ENCODE assay signal across 8 cellular contexts in the genomic region with DNA sequence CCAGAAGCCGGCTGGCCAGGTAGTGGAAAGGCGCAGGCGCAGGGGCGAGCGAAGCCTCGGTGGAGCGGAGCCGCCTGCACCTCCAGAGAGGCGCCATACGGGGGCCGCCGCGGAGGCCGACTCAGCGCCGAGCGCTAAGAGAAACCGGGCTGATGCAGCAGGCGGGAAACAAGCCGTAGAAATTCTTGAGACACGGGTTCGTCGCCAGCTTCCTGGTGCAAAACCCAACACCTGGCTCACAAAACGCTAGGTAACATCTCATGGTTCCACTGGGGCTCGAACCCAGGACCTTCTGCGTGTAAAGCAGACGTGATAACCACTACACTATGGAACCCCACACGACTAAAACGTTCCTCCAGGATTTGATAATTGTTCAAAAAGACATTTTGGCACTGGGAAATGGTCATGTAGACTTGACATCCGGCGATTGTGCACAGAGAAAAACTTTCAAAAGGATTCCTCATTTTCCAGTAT. TPM values are rescaled to one million over a fixed set of nuclear protein-coding genes. Genes with fewer than 3 reads are reported as not detected.
DNase-seq lines count a peak whose midpoint lies in the region; ATAC-seq and TF ChIP-seq lines count a peak whose summit lies in the region.

No MANE protein-coding gene starts in this region.

- H2AK5ac ChIP-seq in IMR-90 (ENCODE audit: low read depth, low read length): no peak overlapping the region

- H3K18ac ChIP-seq in IMR-90 (ENCODE audit: low read depth, low read length): peak overlapping the region; percentile 40

- peak overlapping the region; percentile 54 for H3K14ac ChIP-seq in IMR-90 (replicated peaks; ENCODE audit: low read depth, low read length)

- H3K9me1 ChIP-seq in IMR-90 (ENCODE audit: insufficient read depth, low read length): no peaks in the 10 kb centered on the region

- TF ChIP-seq CTCF in IMR-90 (conservative IDR thresholded peaks at IDR 0.05; ENCODE audit: low read depth, low read length) (peak; percentile 49), PC-3 (conservative IDR thresholded peaks at IDR 0.05; ENCODE audit: low read depth, low read length) (peak; percentile 54), esophagus squamous epithelium (IDR thresholded peaks at IDR 0.05) (peak in 4 of 6 experiments; percentile 7 to 63 (median 49))

- ATAC-seq in GM21529 (IDR thresholded peaks at IDR 0.05; ENCODE audit: unreplicated experiment) (peak; percentile 89), IMR-90 (ENCODE audit: low read depth) (peak; percentile 90), PC-3 (peak; percentile 91)

- H2AK9ac ChIP-seq in IMR-90 (replicated peaks; ENCODE audit: low read depth, low read length, poor library complexity): peak overlapping the region; percentile 7

- TF ChIP-seq POLR2A in IMR-90 (IDR thresholded peaks at IDR 0.05; ENCODE audit: low read depth, low read length) (no peak), esophagus squamous epithelium (IDR thresholded peaks at IDR 0.05) (no peak)

- no peaks in the 10 kb centered on the region for H3K79me1 ChIP-seq in IMR-90 (ENCODE audit: low read depth in 1 of 2, low read length in 2 of 2)

- peak overlapping the region; percentile 85 for H2AFZ ChIP-seq in IMR-90 (replicated peaks; ENCODE audit: low read length, poor library complexity)
- peak overlapping the region; percentile 77 for H2AFZ ChIP-seq in PC-3 (ENCODE audit: low read length)

- BruUV-seq in IMR-90 (replicated peaks; lab: Mats Ljungman, UMichigan) (no TSS peak), PC-3 (replicated peaks; lab: Mats Ljungman, UMichigan) (TSS peak; percentile 100)

- H3K9ac ChIP-seq in IMR-90 (ENCODE audit: low read depth, low read length): peak overlapping the region; percentile 55
- H3K9ac ChIP-seq in PC-3 (ENCODE audit: low read length): peak overlapping the region; percentile 65

- WGBS in IMR-90 (ENCODE audit: extremely low coverage in 2 of 2, insufficient read length in 1 of 2), 2 experiments: 1% methylated on average over 22 of the region's 31 CpGs; no CpG with 5 or more reads in 1 of the 2 experiments
- WGBS in esophagus squamous epithelium, 2 donors: 1% methylated on average over 23 to 28 of the region's 31 CpGs

- peak overlapping the region; percentile 80 for H2BK5ac ChIP-seq in IMR-90 (ENCODE audit: low read depth, low read length, poor library complexity, severe bottlenecking)

- H3K9me3 ChIP-seq in IMR-90 (ENCODE audit: control insufficient read depth, insufficient read depth, low read length) (no peaks in the 10 kb centered on the region), PC-3 (ENCODE audit: low read length) (no peaks in the 10 kb centered on the region), esophagus squamous epithelium (no peaks in the 10 kb centered on the region)

- no peaks in the 10 kb centered on the region for H3K27me3 ChIP-seq in IMR-90 (ENCODE audit: control insufficient read depth, insufficient read depth, low read length)
- H3K27me3 ChIP-seq in PC-3 (ENCODE audit: low read length): no peaks in the 10 kb centered on the region
- H3K27me3 ChIP-seq in esophagus squamous epithelium: no peaks in the 10 kb centered on the region

- H3K27ac ChIP-seq in IMR-90 (ENCODE audit: insufficient read depth, low read length) (peak overlapping the region; percentile 48; the same call in 1 of the 2 replicates), PC-3 (ENCODE audit: low read length) (peak overlapping the region; percentile 68), esophagus squamous epithelium (peak overlapping the region; percentile 80 to 90 (median 89))

- H3K4me3 ChIP-seq in IMR-90 (ENCODE audit: insufficient read depth, low read depth, low read length): peak overlapping the region; percentile 54
- H3K4me3 ChIP-seq in PC-3 (ENCODE audit: low read length): peak overlapping the region; percentile 73
- H3K4me3 ChIP-seq in esophagus squamous epithelium: peak overlapping the region; percentile 37 to 76 (median 54)

- H2BK15ac ChIP-seq in IMR-90 (ENCODE audit: low read depth, low read length): no peak overlapping the region

- no peak overlapping the region for H4K91ac ChIP-seq in IMR-90 (ENCODE audit: insufficient read depth, low read depth, low read length)

- peak; percentile 67 for DNase-seq in DMS114 treated with DMSO at 0.1 percent for 48 hours (lab: John Stamatoyannopoulos, UW; ENCODE audit: unreplicated experiment)
- peak; percentile 97 for DNase-seq in IMR-90
- DNase-seq in PC-3: peak; percentile 99
- peak; percentile 85 for DNase-seq in activated T-cell treated with anti-CD3 and anti-CD28 coated beads, Interleukin-2, amount 50 U/mL, for 1 hour
- DNase-seq in esophagus squamous epithelium (lab: John Stamatoyannopoulos, UW): no peak
- peak; percentile 91 for DNase-seq in myocyte (ENCODE audit: low read depth)
- DNase-seq in stimulated activated CD8-positive, alpha-beta memory T cell treated with anti-CD3 and anti-CD28 coated beads, Interleukin-7, amount 100 ng/mL, for 4 hours (ENCODE audit: low read depth in 2 of 2): peak; percentile 83

- H3F3A ChIP-seq in PC-3 (ENCODE audit: low read length, unreplicated experiment): no peaks in the 10 kb centered on the region

- H3K4me1 ChIP-seq in IMR-90 (ENCODE audit: control insufficient read depth, insufficient read depth, low read length) (0 out of 2 replicates have a peak, but pooled peaks cover 2% of the 10 kb centered on the region), PC-3 (ENCODE audit: insufficient read depth, low read length) (peaks cover 9% of the 10 kb centered on the region), esophagus squamous epithelium (peaks cover 0 to 33% (median 0%) of the 10 kb centered on the region in 3 donors)

- peak; percentile 33 for TF ChIP-seq RAD21 in IMR-90 (IDR thresholded peaks at IDR 0.05; ENCODE audit: low read length)

- no peaks in the 10 kb centered on the region for H3K9me2 ChIP-seq in PC-3 (replicated peaks; ENCODE audit: low read length)

- H4K5ac ChIP-seq in IMR-90 (ENCODE audit: low read depth, low read length): 0 out of 2 replicates have a peak overlapping the region, but pooled peaks have one; percentile 7

- H4K20me1 ChIP-seq in IMR-90 (ENCODE audit: insufficient read depth, low read length) (peaks cover 10% of the 10 kb centered on the region), PC-3 (ENCODE audit: low read length) (no peaks in the 10 kb centered on the region)

- H3K56ac ChIP-seq in IMR-90 (ENCODE audit: extremely low read depth, insufficient read depth, low read length): peak overlapping the region; percentile 25

- in situ Hi-C loops in IMR-90 (cut with MboI; ENCODE audit: low sequenced_read_pairs): loop anchor here (10.0 to 25.0 kb wide), 2 partner anchors 254 to 963 kb away; a partner anchor contains a TSS

- H4K8ac ChIP-seq in IMR-90 (ENCODE audit: low read depth in 2 of 2, low read length in 2 of 2): peak overlapping the region in 1 of 2 experiments; percentile 71; a peak in 1 of 4 replicates

- dilution Hi-C loops in IMR-90 (cut with HindIII; ENCODE audit: low sequenced_read_pairs, unreplicated experiment): no loop called here

- H3K23ac ChIP-seq in IMR-90 (ENCODE audit: low read depth, low read length): 0 out of 2 replicates have a peak overlapping the region, but pooled peaks have one; percentile 23

- CTCF ChIA-PET in IMR-90 (lab: Yijun Ruan, JAX) (interaction anchor here (1.5 to 1.7 kb wide), 2 partner anchors 11 to 13 kb away, joined by 3 read pairs; no protein-coding TSS in a partner anchor), PC-3 (lab: Charles Lee) (no interaction called here)

- H3K4me2 ChIP-seq in IMR-90 (ENCODE audit: low read depth, low read length) (peak overlapping the region; percentile 84), PC-3 (ENCODE audit: low read length) (peak overlapping the region; percentile 86)

- no peaks in the 10 kb centered on the region for H3K36me3 ChIP-seq in IMR-90 (ENCODE audit: control insufficient read depth, insufficient read depth, low read length)
- H3K36me3 ChIP-seq in PC-3 (ENCODE audit: low read depth, low read length): no peaks in the 10 kb centered on the region
- H3K36me3 ChIP-seq in esophagus squamous epithelium: no peaks in the 10 kb centered on the region

- intact Hi-C loops in IMR-90 (cut with micrococcal nuclease): loop anchor here (1.0 to 10.0 kb wide), 4 partner anchors 13 to 976 kb away; a partner anchor contains a TSS
- intact Hi-C loops in PC-3 (cut with micrococcal nuclease): loop anchor here (1.0 to 10.0 kb wide), 5 partner anchors 14 to 406 kb away; a partner anchor contains a TSS
- intact Hi-C loops in esophagus squamous epithelium (cut with DNase I): no loop called here

- H3K79me2 ChIP-seq in PC-3 (ENCODE audit: low read length): no peaks in the 10 kb centered on the region

- peak overlapping the region; percentile 12; the same call in 1 of the 2 replicates for H2BK20ac ChIP-seq in IMR-90 (ENCODE audit: low read depth, low read length)

- H3K4ac ChIP-seq in IMR-90 (ENCODE audit: low read depth, low read length): peak overlapping the region; percentile 74

- H2BK120ac ChIP-seq in IMR-90 (ENCODE audit: low read depth, low read length): peak overlapping the region; percentile 31; the same call in 1 of the 2 replicates

- POLR2A ChIA-PET in IMR-90 (lab: Charles Lee; ENCODE audit: unreplicated experiment) (no interaction called here), PC-3 (lab: Charles Lee; ENCODE audit: unreplicated experiment) (interaction anchor here (0.7 kb wide), 1 partner anchor 118 kb away, joined by 13 read pairs; a partner anchor contains a TSS)

TF ChIP-seq in IMR-90, 13 proteins besides CTCF, POLR2A, EP300 and RAD21 (continues in another document):
- TF ChIP-seq, protein P1, sequence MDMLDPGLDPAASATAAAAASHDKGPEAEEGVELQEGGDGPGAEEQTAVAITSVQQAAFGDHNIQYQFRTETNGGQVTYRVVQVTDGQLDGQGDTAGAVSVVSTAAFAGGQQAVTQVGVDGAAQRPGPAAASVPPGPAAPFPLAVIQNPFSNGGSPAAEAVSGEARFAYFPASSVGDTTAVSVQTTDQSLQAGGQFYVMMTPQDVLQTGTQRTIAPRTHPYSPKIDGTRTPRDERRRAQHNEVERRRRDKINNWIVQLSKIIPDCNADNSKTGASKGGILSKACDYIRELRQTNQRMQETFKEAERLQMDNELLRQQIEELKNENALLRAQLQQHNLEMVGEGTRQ (IDR thresholded peaks at IDR 0.05; ENCODE audit: low read depth, low read length): no peak
- peak; percentile 91 for TF ChIP-seq FOS (IDR thresholded peaks at IDR 0.05; ENCODE audit: low read depth, low read length)
- no peak for TF ChIP-seq NFE2L2 (IDR thresholded peaks at IDR 0.05; ENCODE audit: low read depth, low read length)

RNA-seq across cellular contexts. Expression of a gene that starts 39.1 kb away (rescaled TPM):
- total RNA-seq in IMR-90 (2012; rRNA removed): not detected in 2 replicates
- not detected in 2 replicates for polyA plus RNA-seq in IMR-90 (2012; rRNA removed)
- not detected in 2 replicates for polyA plus RNA-seq in IMR-90 (2012; cell fraction: cytosol; rRNA removed)
- polyA plus RNA-seq in IMR-90 (2012; cell fraction: nucleus; rRNA removed; ENCODE audit: low replicate concordance): not detected in 2 replicates
- total RNA-seq in PC-3 (2014; rRNA removed): not detected in 2 replicates
- total RNA-seq in esophagus squamous epithelium: not detected
- not detected in 2 replicates for total RNA-seq in myocyte
- polyA plus RNA-seq in myocyte (2012): not detected

RNA-seq across cellular contexts. Expression of a gene that starts 47.0 kb away (rescaled TPM):
- total RNA-seq in IMR-90 (2012; rRNA removed) (not detected in 2 replicates), PC-3 (2014; rRNA removed) (not detected in 2 replicates), esophagus squamous epithelium (not detected), myocyte (not detected in 2 replicates)
- polyA plus RNA-seq in IMR-90 (2012; rRNA removed): not detected in 2 replicates
- polyA plus RNA-seq in IMR-90 (2012; cell fraction: cytosol; rRNA removed): not detected in 2 replicates
- polyA plus RNA-seq in IMR-90 (2012; cell fraction: nucleus; rRNA removed; ENCODE audit: low replicate concordance): not detected in 2 replicates
- polyA plus RNA-seq in myocyte (2012): not detected
